In genomic region chr3:106018929-106019328, GRCh38 we compare ENCODE assay signal across 11 cellular contexts.
"Had no signal": no experiment of that assay in that cellular context is flagged by ENCODE, and none has a peak within 500 bp of the region (broad histone marks: within the 10 kb centered on the region; RNA-seq: fewer than 3 reads in every experiment).

No MANE protein-coding gene starts in this region.

- H3K4me2 ChIP-seq: GM23338 had no signal

- ATAC-seq: GM23338, HCT116 had no signal

- H3K27ac ChIP-seq: GM23248 had no signal

- H3K9me3 ChIP-seq: HAP-1 had no signal

- H3K9me3 Mint-ChIP-seq: GM23338, H9, HFFc6 had no signal

- H3K36me3 ChIP-seq: HAP-1 had no signal

- H2AFZ ChIP-seq: GM23248, GM23338 had no signal

- H3K4me1 ChIP-seq: HAP-1 had no signal

- H3K4me3 Mint-ChIP-seq: GM23338, H9, HFFc6 had no signal

- H3K27ac Mint-ChIP-seq: GM23338, H9, HFFc6 had no signal

- FAIRE-seq: H1, H54 had no signal

- H3K9ac ChIP-seq: GM23248 had no signal

- H3K4me3 ChIP-seq: GM23248, GM23338, HAP-1 had no signal

- DNase-seq: GM23248, GOT3, H7, H9, HCEC 1CT, HFFc6 had no signal
